In genomic region chrX:357693-358471, GRCh38 we compare ENCODE assay signal across 9 cellular contexts. TPM values are rescaled to one million over a fixed set of nuclear protein-coding genes. Genes with fewer than 3 reads are reported as not detected.
DNase-seq lines count a peak whose midpoint lies in the region; FAIRE-seq and TF ChIP-seq lines count a peak whose summit lies in the region.
"Had no signal": no experiment of that assay in that cellular context is flagged by ENCODE, and none has a peak within 500 bp of the region (broad histone marks: within the 10 kb centered on the region; RNA-seq: fewer than 3 reads in every experiment).

No MANE protein-coding gene starts in this region.

- peaks cover 51% of the 10 kb centered on the region for H3K36me3 ChIP-seq in suprapubic skin

- no peak for TF ChIP-seq CTCF in suprapubic skin (IDR thresholded peaks at IDR 0.05)

- H3K9me3 ChIP-seq in suprapubic skin = peaks cover 6% of the 10 kb centered on the region

- 79% methylated on average over 20 of the region's 48 CpGs for WGBS in suprapubic skin

- no peak for TF ChIP-seq POLR2A in suprapubic skin (IDR thresholded peaks at IDR 0.05)

- no peak overlapping the region for H3K4me3 ChIP-seq in suprapubic skin
- H3K4me3 ChIP-seq: lung had no signal

- no peaks in the 10 kb centered on the region for H3K4me1 ChIP-seq in suprapubic skin

- peak; percentile 62 for DNase-seq in HTR-8/SVneo (ENCODE audit: insufficient read length, low spot score)
- peak; percentile 19 for DNase-seq in activated CD4-positive, alpha-beta T cell treated with anti-CD3 and anti-CD28 coated beads for 1 hour
- DNase-seq in dermis blood vessel endothelial cell = peak; percentile 92
- DNase-seq in stimulated activated CD8-positive, alpha-beta memory T cell treated with anti-CD3 and anti-CD28 coated beads, Interleukin-12 subunit alpha, Interleukin-12 subunit beta, amount 100 ng/mL, for 1 hour (ENCODE audit: low read depth) = peak; percentile 25
- no peak for DNase-seq in cerebellar cortex (ENCODE audit: low spot score)
- no peak for DNase-seq in suprapubic skin (ENCODE audit: low spot score in 2 of 2)
- no peak for DNase-seq in NCI-H524 (lab: John Stamatoyannopoulos, UW)
- no peak for DNase-seq in HuH-7.5 (ENCODE audit: low spot score)

- H3K27ac ChIP-seq in suprapubic skin = no peak overlapping the region

- no peak for TF ChIP-seq EP300 in suprapubic skin (IDR thresholded peaks at IDR 0.05)

- no peaks in the 10 kb centered on the region for H3K27me3 ChIP-seq in suprapubic skin

- no peak for FAIRE-seq in HTR-8/SVneo (lab: Jason Lieb, UNC)

RNA-seq across cellular contexts. Expression of gene PPP2R3B, which starts 28.8 kb away (rescaled TPM):
- total RNA-seq in dermis blood vessel endothelial cell (13.5 and 16.3 TPM in 2 replicates), suprapubic skin (10 to 100 TPM; 31.8 to 79.6 (median 47.1) TPM)

RNA-seq across cellular contexts. Expression of gene GTPBP6, which starts 39.3 kb away (rescaled TPM):
- total RNA-seq in dermis blood vessel endothelial cell = 31.7 and 49.9 TPM in 2 replicates
- 10 to 100 TPM; 29.7 to 36.4 (median 34.3) TPM for total RNA-seq in suprapubic skin

Comparison
In these comparisons a context has a peak if more than half of its experiments do, and no peak if none do; other contexts are left out.
1. DNase-seq: peak in HTR-8/SVneo (single experiment), activated CD4-positive, alpha-beta T cell treated with anti-CD3 and anti-CD28 coated beads for 1 hour (single experiment), dermis blood vessel endothelial cell (single experiment) and stimulated activated CD8-positive, alpha-beta memory T cell treated with anti-CD3 and anti-CD28 coated beads, Interleukin-12 subunit alpha, Interleukin-12 subunit beta, amount 100 ng/mL, for 1 hour (single experiment); none in cerebellar cortex (single experiment), suprapubic skin (0 of 2), NCI-H524 (0 of 2) and HuH-7.5 (single experiment).